1 cellular context compared by ENCODE assay signal in the genomic region with DNA sequence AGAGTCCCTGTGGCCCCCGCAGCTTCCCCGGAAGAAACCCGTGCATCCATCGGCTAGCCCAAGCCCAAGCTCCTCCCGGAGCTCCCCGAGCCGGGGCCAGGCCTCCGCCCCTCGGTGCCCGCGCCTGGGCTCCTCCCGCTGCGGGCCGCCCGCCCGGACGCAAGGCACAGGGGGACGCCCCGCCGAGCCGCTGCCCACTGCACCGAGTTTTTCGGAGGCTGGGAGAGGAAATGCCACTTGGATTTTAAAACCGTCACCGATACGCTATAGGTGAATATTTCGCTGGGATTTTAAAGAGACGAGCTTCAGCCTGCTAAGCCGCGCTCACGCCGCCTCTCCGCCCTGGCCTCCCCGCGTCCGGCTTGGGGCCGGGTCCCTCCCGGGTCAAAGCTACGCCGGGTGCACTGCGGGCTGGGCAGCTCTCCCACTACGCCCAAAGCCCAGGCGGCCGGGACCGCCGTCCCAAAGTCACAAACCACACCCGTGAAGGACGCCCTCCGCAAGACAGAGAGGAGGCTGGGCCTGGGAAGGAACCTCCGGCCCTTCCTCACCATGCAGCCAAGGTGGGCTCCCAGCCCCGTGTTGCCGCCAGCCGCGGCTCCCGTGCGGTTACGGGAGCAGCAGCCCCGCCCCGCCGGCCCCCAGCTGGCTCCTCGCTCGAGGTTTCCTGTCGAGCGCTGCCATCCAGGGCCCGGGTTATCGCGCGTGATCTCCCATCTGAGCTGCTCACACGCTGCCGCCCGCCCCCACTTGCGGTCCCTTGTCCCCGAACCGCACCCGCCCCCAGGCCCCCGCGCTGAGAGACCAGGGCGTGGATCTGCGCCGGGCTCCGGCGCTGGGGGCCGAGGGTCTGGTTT.
TF ChIP-seq lines count a peak whose summit lies in the region.

No MANE protein-coding gene starts in this region.

TF ChIP-seq in HepG2, 621 proteins besides CTCF, POLR2A, EP300 and RAD21 (continued from another document and continues in another):
- TF ChIP-seq ZNF777 (CRISPR knock-in tag; IDR thresholded peaks at IDR 0.05) (peak; percentile 83), ZNF567 (CRISPR knock-in tag; IDR thresholded peaks at IDR 0.05; ENCODE audit: borderline replicate concordance) (no peak), NR3C1 (CRISPR knock-in tag; IDR thresholded peaks at IDR 0.05) (no peak), U2AF2 (IDR thresholded peaks at IDR 0.05; ENCODE audit: low read depth, low read length) (no peak), ZZZ3 (CRISPR knock-in tag; IDR thresholded peaks at IDR 0.05; ENCODE audit: borderline replicate concordance) (no peak), ZNF33B (CRISPR knock-in tag; IDR thresholded peaks at IDR 0.05) (no peak), MIXL1 (CRISPR knock-in tag; IDR thresholded peaks at IDR 0.05) (no peak), HNRNPUL1 (IDR thresholded peaks at IDR 0.05; ENCODE audit: low read depth, low read length) (no peak), ARNT (IDR thresholded peaks at IDR 0.05) (no peak), ZNF614 (CRISPR knock-in tag; IDR thresholded peaks at IDR 0.05; ENCODE audit: borderline replicate concordance) (no peak), PTBP1 (IDR thresholded peaks at IDR 0.05; ENCODE audit: low read depth, low read length, poor library complexity, severe bottlenecking) (no peak), TCF7L2 (IDR thresholded peaks at IDR 0.05; ENCODE audit: low read depth, low read length) (no peak), ZNF331 (CRISPR knock-in tag; IDR thresholded peaks at IDR 0.05) (no peak), ZNF224 (CRISPR knock-in tag; IDR thresholded peaks at IDR 0.05) (no peak), NR2F6 (IDR thresholded peaks at IDR 0.05) (no peak), NR2F6 (CRISPR knock-in tag; IDR thresholded peaks at IDR 0.05) (no peak), ZNF557 (CRISPR knock-in tag; IDR thresholded peaks at IDR 0.05) (no peak), ZNF343 (CRISPR knock-in tag; IDR thresholded peaks at IDR 0.05) (no peak), SMYD3 (CRISPR knock-in tag; IDR thresholded peaks at IDR 0.05) (no peak), EED (CRISPR knock-in tag; IDR thresholded peaks at IDR 0.05) (0 out of 2 replicates have a peak, but pooled peaks have one; percentile 48), FOXK1 (CRISPR knock-in tag; IDR thresholded peaks at IDR 0.05; ENCODE audit: borderline replicate concordance, low read depth) (no peak), SYNCRIP (IDR thresholded peaks at IDR 0.05; ENCODE audit: insufficient read depth, low read depth, low read length) (no peak), FOSL2 (CRISPR knock-in tag; IDR thresholded peaks at IDR 0.05) (no peak), ZNF253 (CRISPR knock-in tag; IDR thresholded peaks at IDR 0.05; ENCODE audit: borderline replicate concordance) (no peak), NFATC3 (CRISPR knock-in tag; IDR thresholded peaks at IDR 0.05) (no peak), ZMYM4 (CRISPR knock-in tag; IDR thresholded peaks at IDR 0.05) (peak; percentile 16; the same call in 1 of the 2 replicates), MTF2 (CRISPR knock-in tag; IDR thresholded peaks at IDR 0.05; ENCODE audit: borderline replicate concordance) (peak; percentile 68; the same call in 1 of the 2 replicates), ZNF556 (CRISPR knock-in tag; IDR thresholded peaks at IDR 0.05; ENCODE audit: borderline replicate concordance) (no peak)
- TF ChIP-seq, protein P1, sequence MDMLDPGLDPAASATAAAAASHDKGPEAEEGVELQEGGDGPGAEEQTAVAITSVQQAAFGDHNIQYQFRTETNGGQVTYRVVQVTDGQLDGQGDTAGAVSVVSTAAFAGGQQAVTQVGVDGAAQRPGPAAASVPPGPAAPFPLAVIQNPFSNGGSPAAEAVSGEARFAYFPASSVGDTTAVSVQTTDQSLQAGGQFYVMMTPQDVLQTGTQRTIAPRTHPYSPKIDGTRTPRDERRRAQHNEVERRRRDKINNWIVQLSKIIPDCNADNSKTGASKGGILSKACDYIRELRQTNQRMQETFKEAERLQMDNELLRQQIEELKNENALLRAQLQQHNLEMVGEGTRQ (IDR thresholded peaks at IDR 0.05; ENCODE audit: low read depth, low read length) = no peak
- TF ChIP-seq, protein P1 (CRISPR knock-in tag; IDR thresholded peaks at IDR 0.05; ENCODE audit: borderline replicate concordance) = no peak
- TF ChIP-seq, protein P2, sequence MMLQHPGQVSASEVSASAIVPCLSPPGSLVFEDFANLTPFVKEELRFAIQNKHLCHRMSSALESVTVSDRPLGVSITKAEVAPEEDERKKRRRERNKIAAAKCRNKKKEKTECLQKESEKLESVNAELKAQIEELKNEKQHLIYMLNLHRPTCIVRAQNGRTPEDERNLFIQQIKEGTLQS (CRISPR knock-in tag; IDR thresholded peaks at IDR 0.05) = no peak
- TF ChIP-seq, protein P3, sequence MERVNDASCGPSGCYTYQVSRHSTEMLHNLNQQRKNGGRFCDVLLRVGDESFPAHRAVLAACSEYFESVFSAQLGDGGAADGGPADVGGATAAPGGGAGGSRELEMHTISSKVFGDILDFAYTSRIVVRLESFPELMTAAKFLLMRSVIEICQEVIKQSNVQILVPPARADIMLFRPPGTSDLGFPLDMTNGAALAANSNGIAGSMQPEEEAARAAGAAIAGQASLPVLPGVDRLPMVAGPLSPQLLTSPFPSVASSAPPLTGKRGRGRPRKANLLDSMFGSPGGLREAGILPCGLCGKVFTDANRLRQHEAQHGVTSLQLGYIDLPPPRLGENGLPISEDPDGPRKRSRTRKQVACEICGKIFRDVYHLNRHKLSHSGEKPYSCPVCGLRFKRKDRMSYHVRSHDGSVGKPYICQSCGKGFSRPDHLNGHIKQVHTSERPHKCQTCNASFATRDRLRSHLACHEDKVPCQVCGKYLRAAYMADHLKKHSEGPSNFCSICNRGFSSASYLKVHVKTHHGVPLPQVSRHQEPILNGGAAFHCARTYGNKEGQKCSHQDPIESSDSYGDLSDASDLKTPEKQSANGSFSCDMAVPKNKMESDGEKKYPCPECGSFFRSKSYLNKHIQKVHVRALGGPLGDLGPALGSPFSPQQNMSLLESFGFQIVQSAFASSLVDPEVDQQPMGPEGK (CRISPR knock-in tag; IDR thresholded peaks at IDR 0.05) = peak; percentile 50; the same call in 1 of the 2 replicates
- TF ChIP-seq, protein P4, sequence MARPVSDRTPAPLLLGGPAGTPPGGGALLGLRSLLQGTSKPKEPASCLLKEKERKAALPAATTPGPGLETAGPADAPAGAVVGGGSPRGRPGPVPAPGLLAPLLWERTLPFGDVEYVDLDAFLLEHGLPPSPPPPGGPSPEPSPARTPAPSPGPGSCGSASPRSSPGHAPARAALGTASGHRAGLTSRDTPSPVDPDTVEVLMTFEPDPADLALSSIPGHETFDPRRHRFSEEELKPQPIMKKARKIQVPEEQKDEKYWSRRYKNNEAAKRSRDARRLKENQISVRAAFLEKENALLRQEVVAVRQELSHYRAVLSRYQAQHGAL (CRISPR knock-in tag; IDR thresholded peaks at IDR 0.05; ENCODE audit: not compliant biosample characterization) = no peak
- TF ChIP-seq, protein P5, sequence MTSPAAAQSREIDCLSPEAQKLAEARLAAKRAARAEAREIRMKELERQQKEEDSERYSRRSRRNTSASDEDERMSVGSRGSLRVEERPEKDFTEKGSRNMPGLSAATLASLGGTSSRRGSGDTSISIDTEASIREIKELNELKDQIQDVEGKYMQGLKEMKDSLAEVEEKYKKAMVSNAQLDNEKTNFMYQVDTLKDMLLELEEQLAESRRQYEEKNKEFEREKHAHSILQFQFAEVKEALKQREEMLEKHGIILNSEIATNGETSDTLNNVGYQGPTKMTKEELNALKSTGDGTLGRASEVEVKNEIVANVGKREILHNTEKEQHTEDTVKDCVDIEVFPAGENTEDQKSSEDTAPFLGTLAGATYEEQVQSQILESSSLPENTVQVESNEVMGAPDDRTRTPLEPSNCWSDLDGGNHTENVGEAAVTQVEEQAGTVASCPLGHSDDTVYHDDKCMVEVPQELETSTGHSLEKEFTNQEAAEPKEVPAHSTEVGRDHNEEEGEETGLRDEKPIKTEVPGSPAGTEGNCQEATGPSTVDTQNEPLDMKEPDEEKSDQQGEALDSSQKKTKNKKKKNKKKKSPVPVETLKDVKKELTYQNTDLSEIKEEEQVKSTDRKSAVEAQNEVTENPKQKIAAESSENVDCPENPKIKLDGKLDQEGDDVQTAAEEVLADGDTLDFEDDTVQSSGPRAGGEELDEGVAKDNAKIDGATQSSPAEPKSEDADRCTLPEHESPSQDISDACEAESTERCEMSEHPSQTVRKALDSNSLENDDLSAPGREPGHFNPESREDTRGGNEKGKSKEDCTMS (CRISPR knock-in tag; conservative IDR thresholded peaks at IDR 0.05) = no peak
- TF ChIP-seq, protein P6, sequence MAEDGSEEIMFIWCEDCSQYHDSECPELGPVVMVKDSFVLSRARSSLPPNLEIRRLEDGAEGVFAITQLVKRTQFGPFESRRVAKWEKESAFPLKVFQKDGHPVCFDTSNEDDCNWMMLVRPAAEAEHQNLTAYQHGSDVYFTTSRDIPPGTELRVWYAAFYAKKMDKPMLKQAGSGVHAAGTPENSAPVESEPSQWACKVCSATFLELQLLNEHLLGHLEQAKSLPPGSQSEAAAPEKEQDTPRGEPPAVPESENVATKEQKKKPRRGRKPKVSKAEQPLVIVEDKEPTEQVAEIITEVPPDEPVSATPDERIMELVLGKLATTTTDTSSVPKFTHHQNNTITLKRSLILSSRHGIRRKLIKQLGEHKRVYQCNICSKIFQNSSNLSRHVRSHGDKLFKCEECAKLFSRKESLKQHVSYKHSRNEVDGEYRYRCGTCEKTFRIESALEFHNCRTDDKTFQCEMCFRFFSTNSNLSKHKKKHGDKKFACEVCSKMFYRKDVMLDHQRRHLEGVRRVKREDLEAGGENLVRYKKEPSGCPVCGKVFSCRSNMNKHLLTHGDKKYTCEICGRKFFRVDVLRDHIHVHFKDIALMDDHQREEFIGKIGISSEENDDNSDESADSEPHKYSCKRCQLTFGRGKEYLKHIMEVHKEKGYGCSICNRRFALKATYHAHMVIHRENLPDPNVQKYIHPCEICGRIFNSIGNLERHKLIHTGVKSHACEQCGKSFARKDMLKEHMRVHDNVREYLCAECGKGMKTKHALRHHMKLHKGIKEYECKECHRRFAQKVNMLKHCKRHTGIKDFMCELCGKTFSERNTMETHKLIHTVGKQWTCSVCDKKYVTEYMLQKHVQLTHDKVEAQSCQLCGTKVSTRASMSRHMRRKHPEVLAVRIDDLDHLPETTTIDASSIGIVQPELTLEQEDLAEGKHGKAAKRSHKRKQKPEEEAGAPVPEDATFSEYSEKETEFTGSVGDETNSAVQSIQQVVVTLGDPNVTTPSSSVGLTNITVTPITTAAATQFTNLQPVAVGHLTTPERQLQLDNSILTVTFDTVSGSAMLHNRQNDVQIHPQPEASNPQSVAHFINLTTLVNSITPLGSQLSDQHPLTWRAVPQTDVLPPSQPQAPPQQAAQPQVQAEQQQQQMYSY (CRISPR knock-in tag; IDR thresholded peaks at IDR 0.05) = no peak
- TF ChIP-seq, protein P7, sequence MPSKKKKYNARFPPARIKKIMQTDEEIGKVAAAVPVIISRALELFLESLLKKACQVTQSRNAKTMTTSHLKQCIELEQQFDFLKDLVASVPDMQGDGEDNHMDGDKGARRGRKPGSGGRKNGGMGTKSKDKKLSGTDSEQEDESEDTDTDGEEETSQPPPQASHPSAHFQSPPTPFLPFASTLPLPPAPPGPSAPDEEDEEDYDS (CRISPR knock-in tag; IDR thresholded peaks at IDR 0.05) = no peak
- TF ChIP-seq, protein P8, sequence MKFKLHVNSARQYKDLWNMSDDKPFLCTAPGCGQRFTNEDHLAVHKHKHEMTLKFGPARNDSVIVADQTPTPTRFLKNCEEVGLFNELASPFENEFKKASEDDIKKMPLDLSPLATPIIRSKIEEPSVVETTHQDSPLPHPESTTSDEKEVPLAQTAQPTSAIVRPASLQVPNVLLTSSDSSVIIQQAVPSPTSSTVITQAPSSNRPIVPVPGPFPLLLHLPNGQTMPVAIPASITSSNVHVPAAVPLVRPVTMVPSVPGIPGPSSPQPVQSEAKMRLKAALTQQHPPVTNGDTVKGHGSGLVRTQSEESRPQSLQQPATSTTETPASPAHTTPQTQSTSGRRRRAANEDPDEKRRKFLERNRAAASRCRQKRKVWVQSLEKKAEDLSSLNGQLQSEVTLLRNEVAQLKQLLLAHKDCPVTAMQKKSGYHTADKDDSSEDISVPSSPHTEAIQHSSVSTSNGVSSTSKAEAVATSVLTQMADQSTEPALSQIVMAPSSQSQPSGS (CRISPR knock-in tag; IDR thresholded peaks at IDR 0.05) = no peak
- TF ChIP-seq, protein P9, sequence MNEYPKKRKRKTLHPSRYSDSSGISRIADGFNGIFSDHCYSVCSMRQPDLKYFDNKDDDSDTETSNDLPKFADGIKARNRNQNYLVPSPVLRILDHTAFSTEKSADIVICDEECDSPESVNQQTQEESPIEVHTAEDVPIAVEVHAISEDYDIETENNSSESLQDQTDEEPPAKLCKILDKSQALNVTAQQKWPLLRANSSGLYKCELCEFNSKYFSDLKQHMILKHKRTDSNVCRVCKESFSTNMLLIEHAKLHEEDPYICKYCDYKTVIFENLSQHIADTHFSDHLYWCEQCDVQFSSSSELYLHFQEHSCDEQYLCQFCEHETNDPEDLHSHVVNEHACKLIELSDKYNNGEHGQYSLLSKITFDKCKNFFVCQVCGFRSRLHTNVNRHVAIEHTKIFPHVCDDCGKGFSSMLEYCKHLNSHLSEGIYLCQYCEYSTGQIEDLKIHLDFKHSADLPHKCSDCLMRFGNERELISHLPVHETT (CRISPR knock-in tag; conservative IDR thresholded peaks at IDR 0.05) = no peak
- TF ChIP-seq, protein P10, sequence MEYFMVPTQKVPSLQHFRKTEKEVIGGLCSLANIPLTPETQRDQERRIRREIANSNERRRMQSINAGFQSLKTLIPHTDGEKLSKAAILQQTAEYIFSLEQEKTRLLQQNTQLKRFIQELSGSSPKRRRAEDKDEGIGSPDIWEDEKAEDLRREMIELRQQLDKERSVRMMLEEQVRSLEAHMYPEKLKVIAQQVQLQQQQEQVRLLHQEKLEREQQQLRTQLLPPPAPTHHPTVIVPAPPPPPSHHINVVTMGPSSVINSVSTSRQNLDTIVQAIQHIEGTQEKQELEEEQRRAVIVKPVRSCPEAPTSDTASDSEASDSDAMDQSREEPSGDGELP (IDR thresholded peaks at IDR 0.05; ENCODE audit: borderline replicate concordance, low read depth) = 0 out of 2 replicates have a peak, but pooled peaks have one; percentile 36
- TF ChIP-seq, protein P11, sequence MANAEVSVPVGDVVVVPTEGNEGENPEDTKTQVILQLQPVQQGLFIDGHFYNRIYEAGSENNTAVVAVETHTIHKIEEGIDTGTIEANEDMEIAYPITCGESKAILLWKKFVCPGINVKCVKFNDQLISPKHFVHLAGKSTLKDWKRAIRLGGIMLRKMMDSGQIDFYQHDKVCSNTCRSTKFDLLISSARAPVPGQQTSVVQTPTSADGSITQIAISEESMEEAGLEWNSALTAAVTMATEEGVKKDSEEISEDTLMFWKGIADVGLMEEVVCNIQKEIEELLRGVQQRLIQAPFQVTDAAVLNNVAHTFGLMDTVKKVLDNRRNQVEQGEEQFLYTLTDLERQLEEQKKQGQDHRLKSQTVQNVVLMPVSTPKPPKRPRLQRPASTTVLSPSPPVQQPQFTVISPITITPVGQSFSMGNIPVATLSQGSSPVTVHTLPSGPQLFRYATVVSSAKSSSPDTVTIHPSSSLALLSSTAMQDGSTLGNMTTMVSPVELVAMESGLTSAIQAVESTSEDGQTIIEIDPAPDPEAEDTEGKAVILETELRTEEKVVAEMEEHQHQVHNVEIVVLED (CRISPR knock-in tag; IDR thresholded peaks at IDR 0.05; ENCODE audit: borderline replicate concordance) = no peak
- TF ChIP-seq, protein P12, sequence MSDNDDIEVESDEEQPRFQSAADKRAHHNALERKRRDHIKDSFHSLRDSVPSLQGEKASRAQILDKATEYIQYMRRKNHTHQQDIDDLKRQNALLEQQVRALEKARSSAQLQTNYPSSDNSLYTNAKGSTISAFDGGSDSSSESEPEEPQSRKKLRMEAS (IDR thresholded peaks at IDR 0.05) = peak; percentile 21; the same call in 1 of the 2 replicates
